ENCODE assay signal across 8 cellular contexts in the genomic region with DNA sequence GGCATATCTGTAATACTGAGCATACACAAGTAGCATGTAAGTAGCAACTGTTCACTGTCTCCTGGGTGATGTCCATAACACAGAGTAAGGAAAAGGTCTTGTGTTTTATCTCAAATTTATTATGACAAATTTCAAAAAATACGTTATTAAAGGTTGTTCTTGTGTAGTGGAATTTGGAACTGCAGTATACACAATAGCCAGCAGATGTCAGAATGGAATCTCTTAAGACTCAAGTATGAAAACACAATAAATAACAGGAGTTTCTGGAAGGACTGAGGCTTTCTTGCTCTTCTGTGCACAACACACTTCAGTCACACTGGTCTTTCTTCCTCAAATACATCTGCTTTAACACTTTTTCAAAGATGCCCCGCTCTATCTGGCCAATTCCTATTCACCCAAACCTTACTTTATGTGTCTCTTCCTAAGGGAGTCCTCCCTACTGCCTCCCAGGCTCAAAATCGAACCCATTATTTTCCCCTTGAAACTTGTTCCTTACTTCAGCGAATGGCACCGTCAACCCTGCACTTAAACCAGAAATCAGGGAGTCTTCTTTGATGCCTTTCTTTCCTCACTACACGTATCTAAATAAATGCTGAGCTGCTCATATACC. TPM values are rescaled to one million over a fixed set of nuclear protein-coding genes. Genes with fewer than 3 reads are reported as not detected.
DNase-seq lines count a peak whose midpoint lies in the region; ATAC-seq and TF ChIP-seq lines count a peak whose summit lies in the region.

No MANE protein-coding gene starts in this region.

- no peaks in the 10 kb centered on the region for H3K9me3 Mint-ChIP-seq in CD4-positive, alpha-beta T cell
- no peaks in the 10 kb centered on the region for H3K9me3 Mint-ChIP-seq in neural crest cell

- CTCF ChIA-PET in CD4-positive, alpha-beta T cell (lab: Charles Lee), result interaction anchor here (1.8 kb wide), 1 partner anchor 9 kb away, joined by 5 read pairs; the partner anchor contains the start of gene TOMM5
- CTCF ChIA-PET in RWPE1 (lab: Yijun Ruan, JAX), result interaction anchor here (0.7 to 1.5 kb wide), 6 partner anchors 9 to 97 kb away, joined by 3 to 5 read pairs (median 3); partner anchors contain the start of genes FRMPD1 and TOMM5

- peaks cover 0 to 8% (median 2%) of the 10 kb centered on the region in 4 donors for H3K4me1 ChIP-seq in esophagus muscularis mucosa

- H3K27me3 ChIP-seq in CD4-positive, alpha-beta T cell (ENCODE audit: control insufficient read depth, insufficient read depth, low read length), result no peaks in the 10 kb centered on the region
- no peaks in the 10 kb centered on the region for H3K27me3 ChIP-seq in esophagus muscularis mucosa

- no peak overlapping the region for H3K27ac ChIP-seq in CD4-positive, alpha-beta T cell (ENCODE audit: low read depth, low read length)
- H3K27ac ChIP-seq in RWPE1 (no peak overlapping the region), esophagus muscularis mucosa (replicated peaks in 1 of 4) (no peak overlapping the region)

- no peak overlapping the region for H3K4me3 Mint-ChIP-seq in CD4-positive, alpha-beta T cell
- H3K4me3 Mint-ChIP-seq in neural crest cell, result peak overlapping the region; percentile 0

- H3K36me3 Mint-ChIP-seq in CD4-positive, alpha-beta T cell (ENCODE audit: low read depth), result peaks cover 48% of the 10 kb centered on the region
- H3K36me3 Mint-ChIP-seq in neural crest cell (ENCODE audit: low read depth), result peaks cover 3% of the 10 kb centered on the region

- no peak overlapping the region for H3K27ac Mint-ChIP-seq in CD4-positive, alpha-beta T cell
- no peak overlapping the region for H3K27ac Mint-ChIP-seq in neural crest cell (ENCODE audit: unreplicated experiment)

- DNase-seq in CD4-positive, alpha-beta T cell, result no peak
- DNase-seq in HCEC 1CT (peak; percentile 54), RWPE1 (ENCODE audit: low spot score) (peak; percentile 27), esophagus muscularis mucosa (ENCODE audit: extremely low spot score) (no peak), neural crest cell (ENCODE audit: low read depth, low spot score) (no peak)
- no peak for DNase-seq in activated naive CD4-positive, alpha-beta T cell treated with anti-CD3 and anti-CD28 coated beads, Interleukin-2, amount 50 U/mL, for 16 hours
- no peak for DNase-seq in activated CD4-positive, alpha-beta T cell treated with anti-CD3 and anti-CD28 coated beads for 48 hours

- 71% methylated on average over 6 of the region's 6 CpGs for whole genome bisulfite sequencing in esophagus muscularis mucosa

- no peak for TF ChIP-seq POLR2A in esophagus muscularis mucosa (IDR thresholded peaks at IDR 0.05; ENCODE audit: low read depth)

- intact Hi-C loops in CD4-positive, alpha-beta T cell (cut with DNase I, micrococcal nuclease), result loop anchor here in 1 of 2 experiments (5.0 to 10.0 kb wide), 3 partner anchors 95 to 302 kb away; partner anchors contain the start of gene POLR1E
- intact Hi-C loops in esophagus muscularis mucosa (cut with DNase I), result no loop called here

- TF ChIP-seq EP300 in esophagus muscularis mucosa (IDR thresholded peaks at IDR 0.05), result no peak

- ATAC-seq in CD4-positive, alpha-beta T cell (ENCODE audit: poor library complexity), result peak; percentile 79
- ATAC-seq in HG03196 (IDR thresholded peaks at IDR 0.05; ENCODE audit: unreplicated experiment), result no peak

- H3K9me3 ChIP-seq in CD4-positive, alpha-beta T cell (ENCODE audit: control insufficient read depth, low read length), result no peaks in the 10 kb centered on the region
- H3K9me3 ChIP-seq in esophagus muscularis mucosa, result no peaks in the 10 kb centered on the region

- H3K36me3 ChIP-seq in esophagus muscularis mucosa, result peaks cover 13 to 60% (median 40%) of the 10 kb centered on the region in 4 donors

- TF ChIP-seq CTCF in CD4-positive, alpha-beta T cell (IDR thresholded peaks at IDR 0.05), result peak; percentile 69
- TF ChIP-seq CTCF in RWPE1 (conservative IDR thresholded peaks at IDR 0.05; ENCODE audit: low read depth) (peak; percentile 78), esophagus muscularis mucosa (IDR thresholded peaks at IDR 0.05) (peak; percentile 67 to 79 (median 67)), neural crest cell (conservative IDR thresholded peaks at IDR 0.05) (peak; percentile 74)

- H3K27me3 Mint-ChIP-seq in CD4-positive, alpha-beta T cell, result no peaks in the 10 kb centered on the region
- H3K27me3 Mint-ChIP-seq in neural crest cell (ENCODE audit: low read depth), result no peaks in the 10 kb centered on the region

- H3K4me3 ChIP-seq in esophagus muscularis mucosa, result no peak overlapping the region

- POLR2A ChIA-PET in CD4-positive, alpha-beta T cell (lab: Charles Lee), result interaction anchor here (0.6 kb wide), 1 partner anchor 167 kb away, joined by 3 read pairs; no protein-coding TSS in a partner anchor
- POLR2A ChIA-PET in RWPE1 (lab: Yijun Ruan, JAX; ENCODE audit: low non-redundant PET), result no interaction called here

- peaks cover 18% of the 10 kb centered on the region for H3K4me1 Mint-ChIP-seq in CD4-positive, alpha-beta T cell (ENCODE audit: low read depth)
- H3K4me1 Mint-ChIP-seq in neural crest cell, result no peaks in the 10 kb centered on the region

RNA-seq across cellular contexts. Expression of gene FBXO10, which starts 6.5 kb away (rescaled TPM):
- 1 to 10 TPM in 1 of 2 experiments, under 1 TPM in 1; 0.81 to 2.3 TPM for total RNA-seq in CD4-positive, alpha-beta T cell
- total RNA-seq in esophagus muscularis mucosa (10 to 100 TPM in 1 of 4 donors, 1 to 10 TPM in 3; 5.5 to 11.2 (median 9.0) TPM), neural crest cell (24.8 and 25.6 TPM in 2 replicates)

RNA-seq across cellular contexts. Expression of gene TOMM5, which starts 9.7 kb away (rescaled TPM):
- 10 to 100 TPM; 31.4 to 35.3 TPM for total RNA-seq in CD4-positive, alpha-beta T cell
- 10 to 100 TPM; 55.7 to 84.3 (median 62.5) TPM for total RNA-seq in esophagus muscularis mucosa
- 155 and 159 TPM in 2 replicates for total RNA-seq in neural crest cell

Comparison
In these comparisons a context has a peak if more than half of its experiments do, and no peak if none do; other contexts are left out.
1. DNase-seq: peak in HCEC 1CT (single experiment) and RWPE1 (single experiment); none in CD4-positive, alpha-beta T cell (0 of 10), esophagus muscularis mucosa (single experiment), neural crest cell (single experiment), activated naive CD4-positive, alpha-beta T cell treated with anti-CD3 and anti-CD28 coated beads, Interleukin-2, amount 50 U/mL, for 16 hours (single experiment) and activated CD4-positive, alpha-beta T cell treated with anti-CD3 and anti-CD28 coated beads for 48 hours (single experiment).
2. Peak in every context shown above with its lines, with median percentiles within 50 percentile points of each other: CTCF ChIP-seq.